8 cellular contexts compared by ENCODE assay signal in genomic region chr3:129249284-129250065, GRCh38. TPM values are rescaled to one million over a fixed set of nuclear protein-coding genes. Genes with fewer than 3 reads are reported as not detected.
DNase-seq lines count a peak whose midpoint lies in the region; ATAC-seq, FAIRE-seq and TF ChIP-seq lines count a peak whose summit lies in the region.

TSS of gene COPG1 (plus strand) at chr3:129249606. CDS start at chr3:129249710, 104 bp downstream.

- H3K27me3 ChIP-seq in bronchial epithelial cell (ENCODE audit: control insufficient read depth, insufficient read depth, low read length), result no peaks in the 10 kb centered on the region

- H3K4me1 Mint-ChIP-seq in activated B cell treated with CpG ODN at 0.5 μM for 24 hours, result peaks cover 26% of the 10 kb centered on the region
- peaks cover 44 to 59% of the 10 kb centered on the region in 2 donors for H3K4me1 Mint-ChIP-seq in immature natural killer cell

- H3K36me3 ChIP-seq in bronchial epithelial cell (ENCODE audit: control insufficient read depth, insufficient read depth, low read length), result peaks cover 12% of the 10 kb centered on the region

- no peaks in the 10 kb centered on the region for H3K27me3 Mint-ChIP-seq in activated B cell treated with CpG ODN at 0.5 μM for 24 hours
- peaks cover 10 to 15% (median 14%) of the 10 kb centered on the region in 3 donors for H3K27me3 Mint-ChIP-seq in immature natural killer cell (ENCODE audit: low read depth in 3 of 3)

- POLR2A ChIA-PET in activated B cell treated with CpG ODN at 0.5 μM for 24 hours (lab: Charles Lee), result interaction anchor here (0.6 to 2.6 kb wide), 31 partner anchors 10 to 371 kb away, joined by 3 to 33 read pairs (median 4); partner anchors contain the start of genes CNBP, HMCES, ISY1 and RAB43

- H3K27ac Mint-ChIP-seq in activated B cell treated with CpG ODN at 0.5 μM for 24 hours (peak within 1 kb of the TSS; percentile 89), immature natural killer cell (peak within 1 kb of the TSS; percentile 93 to 98 (median 97))

- H3K9me3 Mint-ChIP-seq in activated B cell treated with CpG ODN at 0.5 μM for 24 hours (no peaks in the 10 kb centered on the region), immature natural killer cell (no peaks in the 10 kb centered on the region)

- peak within 1 kb of the TSS; percentile 94 for H3K4me3 ChIP-seq in bronchial epithelial cell (ENCODE audit: low read depth, low read length)

- TF ChIP-seq CTCF in activated B cell treated with CpG ODN at 0.5 μM for 24 hours (IDR thresholded peaks at IDR 0.05) (no peak), bronchial epithelial cell (IDR thresholded peaks at IDR 0.05; ENCODE audit: insufficient read depth, low read length, severe bottlenecking) (no peak)

- peaks cover 40% of the 10 kb centered on the region for H3K36me3 Mint-ChIP-seq in activated B cell treated with CpG ODN at 0.5 μM for 24 hours (ENCODE audit: low read depth)
- peaks cover 4 to 21% (median 4%) of the 10 kb centered on the region in 3 donors for H3K36me3 Mint-ChIP-seq in immature natural killer cell

- peak; percentile 80 for ATAC-seq in GM19023 (IDR thresholded peaks at IDR 0.05; ENCODE audit: unreplicated experiment)
- peak; percentile 82 for ATAC-seq in HG03280 (IDR thresholded peaks at IDR 0.05; ENCODE audit: unreplicated experiment)
- peak; percentile 87 for ATAC-seq in activated B cell treated with CpG ODN at 0.5 μM for 24 hours (ENCODE audit: low read depth)

- CTCF ChIA-PET in activated B cell treated with CpG ODN at 0.5 μM for 24 hours (lab: Charles Lee), result interaction anchor here (0.9 to 1.8 kb wide), 7 partner anchors 23 to 279 kb away, joined by 3 to 11 read pairs (median 6); a partner anchor contains a TSS

- DNase-seq in AG08396 (ENCODE audit: low spot score) (peak; percentile 96), NCI-H345 treated with DMSO at 0.1 percent for 48 hours (lab: John Stamatoyannopoulos, UW; ENCODE audit: unreplicated experiment) (peak; percentile 36), activated B cell treated with CpG ODN at 0.5 μM for 24 hours (peak; percentile 87), bronchial epithelial cell (ENCODE audit: low read depth) (peak; percentile 79), immature natural killer cell (peak; percentile 92 to 94 (median 94)), smooth muscle cell of the brain vasculature (ENCODE audit: low read depth, low spot score) (peak; percentile 82)

- no peak for FAIRE-seq in bronchial epithelial cell (lab: Jason Lieb, UNC)

- peak within 1 kb of the TSS; percentile 92 for H3K4me3 Mint-ChIP-seq in activated B cell treated with CpG ODN at 0.5 μM for 24 hours
- H3K4me3 Mint-ChIP-seq in immature natural killer cell, result peak within 1 kb of the TSS; percentile 89 to 98 (median 97)

- intact Hi-C loops in activated B cell treated with CpG ODN at 0.5 μM for 24 hours (cut with micrococcal nuclease), result loop anchor here (1.0 to 5.0 kb wide), 8 partner anchors 27 to 632 kb away; partner anchors contain the start of genes ACAD9, ISY1 and RAB43

RNA-seq across cellular contexts. Expression of gene COPG1, which starts in this region (rescaled TPM):
- 92.2 and 101 TPM in 2 replicates for total RNA-seq in activated B cell treated with CpG ODN at 0.5 μM for 24 hours
- total RNA-seq in bronchial epithelial cell, result 165 and 259 TPM in 2 replicates
- polyA plus RNA-seq in immature natural killer cell, result 100 to 1,000 TPM in 1 of 3 donors, 10 to 100 TPM in 2; 35.2 to 139 (median 64.6) TPM

Comparison
In these comparisons a context has a peak if more than half of its experiments do, and no peak if none do; other contexts are left out.
1. Peak in every context shown above with its lines: DNase-seq, ATAC-seq and H3K4me3 ChIP-seq.
2. DNase-seq: peak in every context shown above with its lines; median percentile 96 in AG08396; 94 in immature natural killer cell; 87 in activated B cell treated with CpG ODN at 0.5 μM for 24 hours; 82 in smooth muscle cell of the brain vasculature; 79 in bronchial epithelial cell; 36 in NCI-H345 treated with DMSO at 0.1 percent for 48 hours.